Comparison of ENCODE assay signal across 1 cellular context in genomic region chr1:46246548-46247432, GRCh38.
TF ChIP-seq lines count a peak whose summit lies in the region.

No MANE protein-coding gene starts in this region.

TF ChIP-seq in endothelial cell of umbilical vein, 7 proteins besides CTCF, POLR2A, EP300 and RAD21 (continued from another document):
- TF ChIP-seq EZH2 (IDR thresholded peaks at IDR 0.05; ENCODE audit: borderline replicate concordance, low read depth, low read length, severe bottlenecking), result no peak
- no peak for TF ChIP-seq FOS (IDR thresholded peaks at IDR 0.05; ENCODE audit: borderline replicate concordance, insufficient read depth, low read length)
- TF ChIP-seq POLR2AphosphoS5 (IDR thresholded peaks at IDR 0.05; ENCODE audit: insufficient read depth, low read depth, low read length), result no peak
- no peak for TF ChIP-seq JUN (IDR thresholded peaks at IDR 0.05; ENCODE audit: borderline replicate concordance, insufficient read depth, insufficient read length, low read depth)
- no peak for TF ChIP-seq MAX (IDR thresholded peaks at IDR 0.05; ENCODE audit: insufficient read depth, insufficient read length)
